ENCODE assay signal across 21 cellular contexts in the genomic region with DNA sequence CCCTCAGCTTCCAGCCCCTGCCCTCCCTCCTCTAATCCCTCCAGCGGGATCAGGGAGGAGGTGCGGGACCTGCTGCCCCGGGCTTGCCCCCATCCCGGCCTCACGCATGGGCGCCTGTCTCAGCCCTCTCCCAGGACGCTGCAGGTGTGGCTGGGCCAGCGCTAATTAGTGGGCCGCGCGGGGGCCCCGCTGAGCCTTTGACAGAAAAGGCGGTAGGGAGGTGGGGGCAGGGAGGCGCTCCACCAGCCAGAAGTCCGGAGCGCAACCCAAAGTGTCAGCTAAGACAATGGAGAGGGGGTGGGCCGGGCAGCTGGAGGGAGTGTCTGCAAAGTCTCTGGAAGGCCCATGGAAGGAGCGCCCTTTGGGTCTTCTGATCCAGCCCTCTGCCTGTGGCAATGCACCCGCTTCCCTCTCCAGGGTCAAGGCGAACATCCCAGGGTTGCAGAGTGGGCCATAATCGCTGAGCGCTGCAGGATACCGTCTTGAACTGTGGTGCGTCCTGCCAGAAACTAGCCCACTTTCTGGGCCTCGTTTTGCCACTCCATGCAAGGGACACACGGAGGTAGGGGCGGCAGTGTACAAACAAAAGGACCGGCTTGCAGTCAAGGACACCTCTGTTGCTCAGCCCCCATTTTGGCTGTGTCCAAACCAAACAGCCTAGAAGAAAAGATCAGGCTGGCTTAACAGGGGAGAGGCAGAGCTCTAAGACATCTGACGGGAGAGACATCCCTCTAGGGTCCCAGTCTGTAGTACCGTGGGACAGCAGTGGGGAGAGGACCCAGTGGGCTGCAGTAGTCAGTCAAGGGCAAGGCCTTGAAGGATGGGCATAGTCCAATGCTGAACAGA. TPM values are rescaled to one million over a fixed set of nuclear protein-coding genes. Genes with fewer than 3 reads are reported as not detected.
DNase-seq lines count a peak whose midpoint lies in the region; ATAC-seq and TF ChIP-seq lines count a peak whose summit lies in the region.
"Had no signal": no experiment of that assay in that cellular context is flagged by ENCODE, and none has a peak within 500 bp of the region (broad histone marks: within the 10 kb centered on the region; RNA-seq: fewer than 3 reads in every experiment).

No MANE protein-coding gene starts in this region.

- H3K9me3 ChIP-seq in H9 (ENCODE audit: control insufficient read depth, low read depth, low read length) (no peaks in the 10 kb centered on the region), iPS-18c (ENCODE audit: control insufficient read depth, insufficient read depth, low read length) (no peaks in the 10 kb centered on the region)
- H3K9me3 ChIP-seq: heart right ventricle, ovary had no signal

- no peak overlapping the region for H2AK5ac ChIP-seq in H9 (ENCODE audit: insufficient read length, low read length)

- no peak overlapping the region for H3K14ac ChIP-seq in H9 (ENCODE audit: insufficient read depth, low read length)

- no peaks in the 10 kb centered on the region for H3K79me1 ChIP-seq in H9 (ENCODE audit: insufficient read depth, low read depth, low read length, poor library complexity, severe bottlenecking)

- no peaks in the 10 kb centered on the region for H3K79me2 ChIP-seq in H9 (ENCODE audit: insufficient read depth, low read length)

- peaks cover 9% of the 10 kb centered on the region; the same call in 1 of the 2 replicates for H3K27me3 ChIP-seq in H9 (ENCODE audit: insufficient read depth, low read length)
- H3K27me3 ChIP-seq: ovary had no signal

- DNase-seq in H9 (peak; percentile 75), NCI-H2227 treated with DMSO at 0.1 percent for 48 hours (lab: John Stamatoyannopoulos, UW) (peak; percentile 24), osteocyte (ENCODE audit: extremely low spot score, unreplicated experiment) (peak; percentile 83), 8988T (no peak), NCI-H345 (lab: John Stamatoyannopoulos, UW) (no peak)
- DNase-seq: activated CD4-positive, alpha-beta T cell treated with anti-CD3 and anti-CD28 coated beads, Interleukin-2, amount 50 U/mL, for 48 hours; amniotic stem cell; caudate nucleus; effector CD8-positive, alpha-beta T cell; heart right ventricle; left colon; NCI-H1092; NCI-H446; ovary; stimulated activated CD4-positive, alpha-beta T cell treated with anti-CD3 and anti-CD28 coated beads, Interleukin-4, amount 100 ng/mL, for 4 hours had no signal

- no CpG with 5 or more reads among the region's 30 CpGs for WGBS in H9 (ENCODE audit: extremely low coverage, insufficient read length, low lambda C conversion rate)

- no peak for ATAC-seq in HG03280 (IDR thresholded peaks at IDR 0.05; ENCODE audit: unreplicated experiment)
- ATAC-seq: left colon, T-cell had no signal

- no peak overlapping the region for H2BK5ac ChIP-seq in H9 (ENCODE audit: insufficient read length, low read length)

- H3K36me3 Mint-ChIP-seq in H9 (ENCODE audit: insufficient read depth in 1 of 3, low read depth in 3 of 3), result no peaks in the 10 kb centered on the region; a peak in 1 of 7 replicates
- H3K36me3 Mint-ChIP-seq in osteocyte (ENCODE audit: unreplicated experiment), result no peaks in the 10 kb centered on the region
- H3K36me3 Mint-ChIP-seq: T-cell had no signal

- peaks cover 47 to 71% of the 10 kb centered on the region in 2 experiments for H3K4me1 Mint-ChIP-seq in H9
- peaks cover 10% of the 10 kb centered on the region for H3K4me1 Mint-ChIP-seq in osteocyte (ENCODE audit: unreplicated experiment)
- H3K4me1 Mint-ChIP-seq: T-cell had no signal

- peak overlapping the region; percentile 11; the same call in 1 of the 2 replicates for H3K4me3 ChIP-seq in iPS-18c (ENCODE audit: insufficient read depth, low read depth, low read length)
- H3K4me3 ChIP-seq: heart right ventricle, ovary, skin epidermis had no signal

- H3K4me3 Mint-ChIP-seq in H9, result peak overlapping the region in 1 of 2 experiments; percentile 50; a peak in 3 of 5 replicates
- H3K4me3 Mint-ChIP-seq in osteocyte (ENCODE audit: unreplicated experiment), result no peak overlapping the region
- H3K4me3 Mint-ChIP-seq: T-cell had no signal

- H3K9me3 Mint-ChIP-seq in H9, result no peaks in the 10 kb centered on the region; a peak in 2 of 5 replicates
- H3K9me3 Mint-ChIP-seq in osteocyte (ENCODE audit: unreplicated experiment), result no peaks in the 10 kb centered on the region
- H3K9me3 Mint-ChIP-seq: T-cell had no signal

- H4K8ac ChIP-seq in H9 (replicated peaks; ENCODE audit: insufficient read length, low read depth, low read length), result no peak overlapping the region

- H3K27ac Mint-ChIP-seq in H9, result no peak overlapping the region
- no peak overlapping the region for H3K27ac Mint-ChIP-seq in osteocyte (ENCODE audit: unreplicated experiment)
- H3K27ac Mint-ChIP-seq: T-cell had no signal

- H2AFZ ChIP-seq in H9 (ENCODE audit: low read length), result no peak overlapping the region

- H3K56ac ChIP-seq in H9 (ENCODE audit: insufficient read length, low read depth, low read length), result no peak overlapping the region

- H2BK20ac ChIP-seq in H9 (ENCODE audit: low read depth, low read length, poor library complexity, severe bottlenecking), result no peak overlapping the region

- H3K4me1 ChIP-seq in H9 (ENCODE audit: insufficient read depth, low read length), result peaks cover 9% of the 10 kb centered on the region; the same call in 1 of the 2 replicates
- H3K4me1 ChIP-seq: heart right ventricle had no signal

- no peak overlapping the region for H2BK12ac ChIP-seq in H9 (ENCODE audit: insufficient read length, low read depth, low read length)

- no peak overlapping the region for H3K23ac ChIP-seq in H9 (ENCODE audit: insufficient read length, low read depth, low read length)

- no peak overlapping the region for H2BK15ac ChIP-seq in H9 (ENCODE audit: low read depth, low read length)

- no peak overlapping the region for H3K18ac ChIP-seq in H9 (ENCODE audit: insufficient read length, low read depth, low read length)

- TF ChIP-seq CTCF in H9 (conservative IDR thresholded peaks at IDR 0.05), result no peak
- TF ChIP-seq CTCF in osteocyte (IDR thresholded peaks at IDR 0.05), result no peak

- no peak overlapping the region for H4K5ac ChIP-seq in H9 (ENCODE audit: insufficient read length, low read depth, low read length)

- no peak overlapping the region for H3K4ac ChIP-seq in H9 (ENCODE audit: low read depth, low read length)

- peaks cover 78% of the 10 kb centered on the region for H3K27me3 Mint-ChIP-seq in H9 (ENCODE audit: low read depth)
- H3K27me3 Mint-ChIP-seq in osteocyte (ENCODE audit: unreplicated experiment), result no peaks in the 10 kb centered on the region

- H3K4me2 ChIP-seq in H9 (ENCODE audit: insufficient read depth, insufficient read length, low read length), result peak overlapping the region; percentile 22
- H3K4me2 ChIP-seq: KMS-11 had no signal

- no peak overlapping the region for H3K27ac ChIP-seq in H9 (ENCODE audit: insufficient read length, low read depth, low read length)
- H3K27ac ChIP-seq: heart right ventricle, KMS-11, ovary, skin epidermis had no signal

- no peak overlapping the region for H2BK120ac ChIP-seq in H9 (ENCODE audit: low read depth, low read length, poor library complexity, severe bottlenecking)

- H3T11ph ChIP-seq in H9 (ENCODE audit: low read length), result no peak overlapping the region

- H3K23me2 ChIP-seq in H9 (ENCODE audit: insufficient read length, low read depth, low read length, poor library complexity, severe bottlenecking), result peaks cover 4% of the 10 kb centered on the region

- H3K9ac ChIP-seq in H9 (ENCODE audit: extremely low read depth, insufficient read length, low read length), result no peak overlapping the region
- H3K9ac ChIP-seq: KMS-11 had no signal

- no peaks in the 10 kb centered on the region for H4K20me1 ChIP-seq in H9 (ENCODE audit: control insufficient read depth, insufficient read depth, insufficient read length)

- H4K91ac ChIP-seq in H9 (ENCODE audit: insufficient read length, low read depth, low read length), result no peak overlapping the region

RNA-seq across cellular contexts. Expression of gene ATP6V1B1, which starts 3.5 kb away (rescaled TPM):
- not detected in 2 replicates for total RNA-seq in H9 (2021)
- total RNA-seq in osteocyte, result 6.3 and 6.5 TPM in 2 replicates
- total RNA-seq: left colon, mononuclear cell, T-cell had no signal

RNA-seq across cellular contexts. Expression of gene VAX2, which starts 38.8 kb away (rescaled TPM):
- not detected in 2 replicates for total RNA-seq in H9 (2021)
- total RNA-seq in osteocyte, result 5.9 and 8.3 TPM in 2 replicates
- total RNA-seq: left colon, mononuclear cell, T-cell had no signal

RNA-seq across cellular contexts. Expression of gene ANKRD53, which starts 39.2 kb away (rescaled TPM):
- total RNA-seq in H9 (2021) (0.28 and 0.88 TPM in 2 replicates), osteocyte (1.9 and 2.7 TPM in 2 replicates)

RNA-seq across cellular contexts. Expression of gene TEX261, which starts 55.4 kb away (rescaled TPM):
- total RNA-seq in H9 (2021), result 19.2 and 23.9 TPM in 2 replicates
- 64.7 and 71.2 TPM in 2 replicates for total RNA-seq in osteocyte

Comparison
In these comparisons a context has a peak if more than half of its experiments do, and no peak if none do; other contexts are left out.
1. DNase-seq: peak in H9 (single experiment), NCI-H2227 treated with DMSO at 0.1 percent for 48 hours (single experiment) and osteocyte (single experiment); none in 8988T (single experiment) and NCI-H345 (single experiment).